ENCODE assay signal across 28 cellular contexts in genomic region chr7:22837308-22837707, GRCh38.
"Had no signal": no experiment of that assay in that cellular context is flagged by ENCODE, and none has a peak within 500 bp of the region (broad histone marks: within the 10 kb centered on the region; RNA-seq: fewer than 3 reads in every experiment).

No MANE protein-coding gene starts in this region.

- DNase-seq: activated CD4-positive, alpha-beta memory T cell treated with anti-CD3 and anti-CD28 coated beads, Interleukin-2, amount 10 ng/mL, durations not matched to agents 7 days and 5 days; activated CD4-positive, alpha-beta T cell treated with anti-CD3 and anti-CD28 coated beads for 1 hour; activated CD4-positive, alpha-beta T cell treated with anti-CD3 and anti-CD28 coated beads for 4 hours; activated CD4-positive, alpha-beta T cell treated with anti-CD3 and anti-CD28 coated beads, Interleukin-2, amount 10 ng/mL, durations not matched to agents 7 days and 5 days; activated CD4-positive, alpha-beta T cell treated with anti-CD3 and anti-CD28 coated beads, Interleukin-2, amount 50 U/mL, for 4 hours; activated CD8-positive, alpha-beta memory T cell treated with anti-CD3 and anti-CD28 coated beads, Interleukin-2, amount 50 U/mL, for 48 hours; activated gamma-delta T cell; activated naive CD4-positive, alpha-beta T cell; activated naive CD4-positive, alpha-beta T cell treated with anti-CD3 and anti-CD28 coated beads, Interleukin-2, amount 10 ng/mL, durations not matched to agents 7 days and 5 days; activated naive CD8-positive, alpha-beta T cell treated with anti-CD3 and anti-CD28 coated beads, Interleukin-2, amount 10 ng/mL, durations not matched to agents 7 days and 5 days; activated T-cell treated with anti-CD3 and anti-CD28 coated beads for 4 hours; activated T-cell treated with anti-CD3 and anti-CD28 coated beads, Interleukin-2, amount 50 U/mL, for 24 hours; activated T-cell treated with anti-CD3 and anti-CD28 coated beads, Interleukin-2, amount 50 U/mL, for 72 hours; central memory CD4-positive, alpha-beta T cell; cerebellar nuclear complex; colonic mucosa; effector CD8-positive, alpha-beta T cell; erythroblast; foreskin melanocyte; heart left ventricle; T-helper 2 cell had no signal

- H3K36me3 ChIP-seq: ascending aorta, breast epithelium, cardiac muscle cell, colonic mucosa, esophagus muscularis mucosa, gastroesophageal sphincter, heart left ventricle had no signal

- H3K27ac Mint-ChIP-seq: activated CD4-positive, alpha-beta memory T cell treated with anti-CD3 and anti-CD28 coated beads, Interleukin-2, amount 10 ng/mL, durations not matched to agents 7 days and 5 days; activated CD4-positive, alpha-beta T cell treated with anti-CD3 and anti-CD28 coated beads, Interleukin-2, amount 10 ng/mL, durations not matched to agents 7 days and 5 days; activated naive CD4-positive, alpha-beta T cell treated with anti-CD3 and anti-CD28 coated beads, Interleukin-2, amount 10 ng/mL, durations not matched to agents 7 days and 5 days; activated naive CD4-positive, alpha-beta T cell treated with anti-CD3 and anti-CD28 coated beads, Interleukin-2, amount 50 U/mL, for 72 hours; activated naive CD8-positive, alpha-beta T cell treated with anti-CD3 and anti-CD28 coated beads, Interleukin-2, amount 10 ng/mL, durations not matched to agents 7 days and 5 days; activated T-cell treated with anti-CD3 and anti-CD28 coated beads, Interleukin-2, amount 50 U/mL, for 24 hours; activated T-cell treated with anti-CD3 and anti-CD28 coated beads, Interleukin-2, amount 50 U/mL, for 72 hours had no signal

- H3K27me3 ChIP-seq: ascending aorta, breast epithelium, cardiac muscle cell, colonic mucosa, esophagus muscularis mucosa, gastroesophageal sphincter, heart left ventricle had no signal

- ATAC-seq: activated naive CD4-positive, alpha-beta T cell treated with anti-CD3 and anti-CD28 coated beads, Interleukin-2, amount 50 U/mL, for 72 hours; activated T-cell treated with anti-CD3 and anti-CD28 coated beads, Interleukin-2, amount 50 U/mL, for 72 hours; gastroesophageal sphincter; heart left ventricle had no signal

- H3K4me3 ChIP-seq: ascending aorta, breast epithelium, cardiac muscle cell, colonic mucosa, esophagus muscularis mucosa, gastroesophageal sphincter, heart left ventricle had no signal

- H3K9me3 Mint-ChIP-seq: activated CD4-positive, alpha-beta memory T cell treated with anti-CD3 and anti-CD28 coated beads, Interleukin-2, amount 10 ng/mL, durations not matched to agents 7 days and 5 days; activated CD4-positive, alpha-beta T cell treated with anti-CD3 and anti-CD28 coated beads, Interleukin-2, amount 10 ng/mL, durations not matched to agents 7 days and 5 days; activated naive CD4-positive, alpha-beta T cell treated with anti-CD3 and anti-CD28 coated beads, Interleukin-2, amount 10 ng/mL, durations not matched to agents 7 days and 5 days; activated naive CD4-positive, alpha-beta T cell treated with anti-CD3 and anti-CD28 coated beads, Interleukin-2, amount 50 U/mL, for 72 hours; activated naive CD8-positive, alpha-beta T cell treated with anti-CD3 and anti-CD28 coated beads, Interleukin-2, amount 10 ng/mL, durations not matched to agents 7 days and 5 days; activated T-cell treated with anti-CD3 and anti-CD28 coated beads, Interleukin-2, amount 50 U/mL, for 24 hours; activated T-cell treated with anti-CD3 and anti-CD28 coated beads, Interleukin-2, amount 50 U/mL, for 72 hours had no signal

- H3K4me1 ChIP-seq: breast epithelium, colonic mucosa had no signal

- H3K27ac ChIP-seq: ascending aorta, breast epithelium, cardiac muscle cell, colonic mucosa, esophagus muscularis mucosa, gastroesophageal sphincter, heart left ventricle had no signal

- H3K36me3 Mint-ChIP-seq: activated naive CD4-positive, alpha-beta T cell treated with anti-CD3 and anti-CD28 coated beads, Interleukin-2, amount 10 ng/mL, durations not matched to agents 7 days and 5 days; activated naive CD4-positive, alpha-beta T cell treated with anti-CD3 and anti-CD28 coated beads, Interleukin-2, amount 50 U/mL, for 72 hours; activated naive CD8-positive, alpha-beta T cell treated with anti-CD3 and anti-CD28 coated beads, Interleukin-2, amount 10 ng/mL, durations not matched to agents 7 days and 5 days; brain had no signal

- H3K4me1 Mint-ChIP-seq: activated CD4-positive, alpha-beta memory T cell treated with anti-CD3 and anti-CD28 coated beads, Interleukin-2, amount 10 ng/mL, durations not matched to agents 7 days and 5 days; activated CD4-positive, alpha-beta T cell treated with anti-CD3 and anti-CD28 coated beads, Interleukin-2, amount 10 ng/mL, durations not matched to agents 7 days and 5 days; activated naive CD4-positive, alpha-beta T cell treated with anti-CD3 and anti-CD28 coated beads, Interleukin-2, amount 10 ng/mL, durations not matched to agents 7 days and 5 days had no signal

- H3K4me3 Mint-ChIP-seq: activated CD4-positive, alpha-beta memory T cell treated with anti-CD3 and anti-CD28 coated beads, Interleukin-2, amount 10 ng/mL, durations not matched to agents 7 days and 5 days; activated CD4-positive, alpha-beta T cell treated with anti-CD3 and anti-CD28 coated beads, Interleukin-2, amount 10 ng/mL, durations not matched to agents 7 days and 5 days; activated naive CD4-positive, alpha-beta T cell treated with anti-CD3 and anti-CD28 coated beads, Interleukin-2, amount 10 ng/mL, durations not matched to agents 7 days and 5 days; activated naive CD8-positive, alpha-beta T cell treated with anti-CD3 and anti-CD28 coated beads, Interleukin-2, amount 10 ng/mL, durations not matched to agents 7 days and 5 days; activated T-cell treated with anti-CD3 and anti-CD28 coated beads, Interleukin-2, amount 50 U/mL, for 24 hours; activated T-cell treated with anti-CD3 and anti-CD28 coated beads, Interleukin-2, amount 50 U/mL, for 72 hours; brain had no signal

- H3K9me3 ChIP-seq: ascending aorta, breast epithelium, colonic mucosa, esophagus muscularis mucosa, gastroesophageal sphincter, heart left ventricle had no signal
